In genomic region chr2:70560040-70560439, GRCh38 we compare ENCODE assay signal across 1 cellular context.
TF ChIP-seq lines count a peak whose summit lies in the region.

No MANE protein-coding gene starts in this region.

TF ChIP-seq in HepG2, 621 proteins besides CTCF, POLR2A, EP300 and RAD21:
- TF ChIP-seq ZNF616 (CRISPR knock-in tag; IDR thresholded peaks at IDR 0.05; ENCODE audit: low read depth), result no peak
- TF ChIP-seq PPARG (CRISPR knock-in tag; conservative IDR thresholded peaks at IDR 0.05), result peak; percentile 70; the same call in 1 of the 2 replicates
- TF ChIP-seq FOXA1 (IDR thresholded peaks at IDR 0.05), result no peak
- TF ChIP-seq FOXA1 (CRISPR knock-in tag; IDR thresholded peaks at IDR 0.05), result 0 out of 2 replicates have a peak, but pooled peaks have one; percentile 10
TF ChIP-seq in HepG2: peak in this region for 2.
